ENCODE assay signal across 23 cellular contexts in the genomic region with DNA sequence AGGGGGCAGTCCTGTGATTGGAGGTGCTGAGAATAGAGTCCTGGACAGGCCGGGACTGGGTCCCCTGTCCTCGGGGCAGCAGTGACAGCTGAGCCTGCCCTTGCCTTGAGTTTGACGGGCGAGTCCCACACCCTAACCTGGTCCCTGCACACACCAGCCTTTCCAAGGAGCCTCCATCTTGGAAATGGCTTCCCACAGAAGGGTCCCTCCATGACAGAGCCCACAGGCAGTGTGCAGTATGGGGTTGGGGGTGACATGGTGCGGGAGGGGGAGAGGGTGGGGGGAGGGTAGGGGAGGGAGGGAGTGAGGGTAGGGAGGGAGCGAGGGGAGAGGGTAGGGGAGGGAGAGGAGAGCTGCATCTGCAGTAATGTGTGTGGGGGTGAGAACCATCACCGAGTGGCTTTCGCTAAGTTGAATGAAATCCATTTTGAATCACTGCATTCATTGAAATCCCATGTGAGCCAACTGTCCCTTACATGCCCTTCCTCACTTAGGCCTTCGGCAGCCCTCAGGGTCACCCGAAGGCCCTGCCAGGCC. TPM values are rescaled to one million over a fixed set of nuclear protein-coding genes. Genes with fewer than 3 reads are reported as not detected.
"Had no signal": no experiment of that assay in that cellular context is flagged by ENCODE, and none has a peak within 500 bp of the region (broad histone marks: within the 10 kb centered on the region; RNA-seq: fewer than 3 reads in every experiment).

No MANE protein-coding gene starts in this region.

- H3K9me3 Mint-ChIP-seq: activated naive CD8-positive, alpha-beta T cell treated with anti-CD3 and anti-CD28 coated beads for 36 hours; central memory CD8-positive, alpha-beta T cell had no signal

- H3K4me1 Mint-ChIP-seq: activated naive CD8-positive, alpha-beta T cell treated with anti-CD3 and anti-CD28 coated beads for 36 hours; central memory CD8-positive, alpha-beta T cell; neural crest cell; WTC11 had no signal

- H3K27me3 Mint-ChIP-seq: activated naive CD8-positive, alpha-beta T cell treated with anti-CD3 and anti-CD28 coated beads for 36 hours; central memory CD8-positive, alpha-beta T cell had no signal

- H3K27ac Mint-ChIP-seq: T-helper 1 cell treated with Interleukin-12 subunit alpha and Interleukin-12 subunit beta and Interleukin-4 antibody, amounts not matched to agents 30 μg/mL and 1 μg/mL, for 36 hours; WTC11 had no signal

- H3K36me3 Mint-ChIP-seq: activated naive CD8-positive, alpha-beta T cell treated with anti-CD3 and anti-CD28 coated beads for 36 hours had no signal

- H3K4me1 ChIP-seq: gastroesophageal sphincter had no signal

- H3K4me3 Mint-ChIP-seq: activated naive CD8-positive, alpha-beta T cell treated with anti-CD3 and anti-CD28 coated beads for 36 hours; central memory CD8-positive, alpha-beta T cell; neural crest cell; T-helper 1 cell treated with Interleukin-12 subunit alpha and Interleukin-12 subunit beta and Interleukin-4 antibody, amounts not matched to agents 30 μg/mL and 1 μg/mL, for 36 hours; WTC11 had no signal

- FAIRE-seq: astrocyte, islet of Langerhans had no signal

- H3K27ac ChIP-seq: epithelial cell of prostate, gastroesophageal sphincter, lower lobe of right lung, upper lobe of left lung had no signal

- ATAC-seq: gastroesophageal sphincter, lower lobe of right lung, mucosa of descending colon, WTC11 had no signal

- H3K4me3 ChIP-seq: gastroesophageal sphincter, lower lobe of right lung, mucosa of descending colon, upper lobe of left lung had no signal

- H3K36me3 ChIP-seq: gastroesophageal sphincter, lower lobe of right lung, upper lobe of left lung had no signal

- DNase-seq: activated CD8-positive, alpha-beta memory T cell treated with anti-CD3 and anti-CD28 coated beads for 24 hours; activated naive CD4-positive, alpha-beta T cell treated with Interleukin-2 at 50 U/mL for 16 hours; activated naive CD8-positive, alpha-beta T cell treated with anti-CD3 and anti-CD28 coated beads for 36 hours; activated T-cell treated with anti-CD3 and anti-CD28 coated beads, Interleukin-2, amount 50 U/mL, for 48 hours; cortex of kidney; head of caudate nucleus; lower lobe of right lung; mesendoderm; stimulated activated CD4-positive, alpha-beta T cell treated with anti-CD3 and anti-CD28 coated beads, Interleukin-2, amount 100 ng/mL, for 48 hours; stimulated activated CD8-positive, alpha-beta memory T cell treated with anti-CD3 and anti-CD28 coated beads, Interleukin-4, amount 100 ng/mL, for 48 hours; stimulated activated naive CD4-positive, alpha-beta T cell; T1000 had no signal

- H3K9me3 ChIP-seq: gastroesophageal sphincter, lower lobe of right lung, mucosa of descending colon, upper lobe of left lung had no signal

- H3K27me3 ChIP-seq: upper lobe of left lung had no signal

RNA-seq across cellular contexts. Expression of a gene that starts 14.1 kb away (rescaled TPM):
- total RNA-seq: lower lobe of right lung, omental fat pad had no signal
